9 cellular contexts compared by ENCODE assay signal in the genomic region with DNA sequence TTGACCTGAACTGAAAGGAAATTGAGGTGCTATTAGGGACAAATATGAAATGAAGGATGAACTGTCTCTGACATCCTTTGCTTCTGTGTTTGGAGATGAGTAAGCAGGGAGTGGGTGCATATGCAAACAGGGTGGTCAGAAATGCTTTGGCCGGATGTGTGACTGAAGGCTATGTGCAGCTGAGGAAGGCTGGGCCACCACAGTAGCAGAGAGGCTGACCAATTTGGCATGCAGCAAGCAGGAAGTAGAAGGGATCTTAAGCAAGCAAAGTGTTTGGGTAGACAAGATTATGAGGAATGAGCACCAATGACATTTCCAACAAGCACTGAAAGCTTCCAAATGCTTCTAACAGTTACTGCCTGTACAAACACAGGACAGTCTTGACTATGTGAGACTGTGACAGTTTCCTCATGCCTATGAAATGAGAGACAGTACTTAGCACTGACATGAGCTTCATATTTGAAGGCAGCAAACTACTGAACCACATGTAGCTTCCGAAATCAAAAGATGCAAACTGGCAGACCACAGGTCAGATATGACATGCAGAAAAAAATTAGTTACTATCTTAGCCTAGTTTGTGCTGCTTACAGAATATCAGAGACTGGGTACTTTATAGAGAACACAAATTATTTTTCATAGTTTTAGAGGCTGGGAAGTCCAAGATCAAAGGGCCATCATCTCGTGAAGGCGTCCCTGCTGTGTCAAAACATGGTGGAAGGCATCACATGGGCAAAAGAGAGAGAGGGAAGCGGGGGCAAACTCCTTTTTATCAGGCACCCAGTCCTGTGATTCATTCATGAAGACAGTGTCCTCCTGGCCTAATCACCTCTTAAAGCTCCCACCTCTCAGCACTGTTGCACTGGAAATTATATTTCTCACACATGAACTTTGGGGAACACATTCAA. TPM values are rescaled to one million over a fixed set of nuclear protein-coding genes. Genes with fewer than 3 reads are reported as not detected.
A peak's percentile ranks its signal among the peaks of the same experiment; 100 is the strongest.
DNase-seq lines count a peak whose midpoint lies in the region; ATAC-seq, FAIRE-seq and TF ChIP-seq lines count a peak whose summit lies in the region.
"Had no signal": no experiment of that assay in that cellular context is flagged by ENCODE, and none has a peak within 500 bp of the region (broad histone marks: within the 10 kb centered on the region; RNA-seq: fewer than 3 reads in every experiment).

No MANE protein-coding gene starts in this region.

- TF ChIP-seq CTCF in GM13976 (IDR thresholded peaks at IDR 0.05; ENCODE audit: borderline replicate concordance, control extremely low read depth, extremely low read depth, insufficient read depth, missing control alignments) (no peak), IMR-90 (conservative IDR thresholded peaks at IDR 0.05; ENCODE audit: low read depth, low read length) (no peak), keratinocyte (optimal IDR thresholded peaks at IDR 0.05 in 1 of 3, IDR thresholded peaks at IDR 0.05 in 1 of 3, conservative IDR thresholded peaks at IDR 0.05 in 1 of 3; ENCODE audit: extremely low read depth in 1 of 3, insufficient read depth in 2 of 3, low read length in 3 of 3) (no peak)
- no peak for TF ChIP-seq CTCF in activated CD8-positive, alpha-beta T cell treated with anti-CD3 and anti-CD28 coated beads for 36 hours (IDR thresholded peaks at IDR 0.05)

- no peaks in the 10 kb centered on the region for H3K9me3 Mint-ChIP-seq in activated CD8-positive, alpha-beta T cell treated with anti-CD3 and anti-CD28 coated beads for 36 hours

- no CpG with 5 or more reads among the region's 5 CpGs for WGBS in IMR-90 (ENCODE audit: extremely low coverage in 2 of 2, insufficient read length in 1 of 2), 2 experiments

- H2BK20ac ChIP-seq in IMR-90 (ENCODE audit: low read depth, low read length): peak overlapping the region; percentile 71

- no peak for TF ChIP-seq POLR2A in IMR-90 (IDR thresholded peaks at IDR 0.05; ENCODE audit: low read depth, low read length)

- peak overlapping the region; percentile 90 for H3K27ac Mint-ChIP-seq in activated CD8-positive, alpha-beta T cell treated with anti-CD3 and anti-CD28 coated beads for 36 hours

- H3K9me1 ChIP-seq in IMR-90 (ENCODE audit: insufficient read depth, low read length) (peaks cover 11% of the 10 kb centered on the region), keratinocyte (ENCODE audit: control insufficient read depth, extremely low read depth, insufficient read depth, low read length) (no peaks in the 10 kb centered on the region)

- peak overlapping the region; percentile 68 for H2BK120ac ChIP-seq in IMR-90 (ENCODE audit: low read depth, low read length)

- H3K9me3 ChIP-seq in IMR-90 (ENCODE audit: control insufficient read depth, insufficient read depth, low read length) (no peaks in the 10 kb centered on the region), keratinocyte (ENCODE audit: control insufficient read depth, low read depth, low read length) (no peaks in the 10 kb centered on the region)

- peak overlapping the region; percentile 90 for H3K14ac ChIP-seq in IMR-90 (replicated peaks; ENCODE audit: low read depth, low read length)

- H3K79me1 ChIP-seq in IMR-90 (ENCODE audit: low read depth in 1 of 2, low read length in 2 of 2): peaks cover 10 to 31% of the 10 kb centered on the region in 2 experiments

- no peaks in the 10 kb centered on the region for H3K27me3 ChIP-seq in IMR-90 (ENCODE audit: control insufficient read depth, insufficient read depth, low read length)
- no peaks in the 10 kb centered on the region for H3K27me3 ChIP-seq in keratinocyte (ENCODE audit: control insufficient read depth, extremely low read depth, insufficient read depth, low read length)
- H3K27me3 ChIP-seq: cardiac muscle cell had no signal

- peak overlapping the region; percentile 2; the same call in 1 of the 2 replicates for H3K4me3 ChIP-seq in IMR-90 (ENCODE audit: insufficient read depth, low read depth, low read length)
- H3K4me3 ChIP-seq in keratinocyte (ENCODE audit: control insufficient read depth in 2 of 3, extremely low read depth in 1 of 3, insufficient read depth in 2 of 3, low read depth in 1 of 3, low read length in 3 of 3): no peak overlapping the region
- H3K4me3 ChIP-seq: cardiac muscle cell had no signal

- BruUV-seq in IMR-90 (replicated peaks; lab: Mats Ljungman, UMichigan): no TSS peak

- H2AK9ac ChIP-seq in IMR-90 (replicated peaks; ENCODE audit: low read depth, low read length, poor library complexity): no peak overlapping the region

- no peak for FAIRE-seq in keratinocyte (lab: Jason Lieb, UNC)

- intact Hi-C loops in IMR-90 (cut with micrococcal nuclease): loop anchor here (2.0 kb wide), 1 partner anchor 14 kb away; no protein-coding TSS in a partner anchor
- intact Hi-C loops in activated CD8-positive, alpha-beta T cell treated with anti-CD3 and anti-CD28 coated beads for 36 hours (cut with micrococcal nuclease): loop anchor here (5.0 kb wide), 2 partner anchors 36 to 129 kb away; a partner anchor contains a TSS

- peak overlapping the region; percentile 40; the same call in 1 of the 2 replicates for H4K5ac ChIP-seq in IMR-90 (ENCODE audit: low read depth, low read length)

- no peaks in the 10 kb centered on the region for H3K27me3 Mint-ChIP-seq in activated CD8-positive, alpha-beta T cell treated with anti-CD3 and anti-CD28 coated beads for 36 hours

- H4K20me1 ChIP-seq in IMR-90 (ENCODE audit: insufficient read depth, low read length) (0 out of 2 replicates have a peak, but pooled peaks cover 4% of the 10 kb centered on the region), keratinocyte (ENCODE audit: control insufficient read depth, extremely low read depth, insufficient read depth, low read length) (no peaks in the 10 kb centered on the region)

- H2AK5ac ChIP-seq in IMR-90 (ENCODE audit: low read depth, low read length): peak overlapping the region; percentile 84

- TF ChIP-seq RAD21 in IMR-90 (IDR thresholded peaks at IDR 0.05; ENCODE audit: low read length): no peak

- peak overlapping the region; percentile 58 for H3K27ac ChIP-seq in IMR-90 (ENCODE audit: insufficient read depth, low read length)
- H3K27ac ChIP-seq in keratinocyte (ENCODE audit: control insufficient read depth, insufficient read depth, low read length): no peak overlapping the region
- H3K27ac ChIP-seq: cardiac muscle cell had no signal

- in situ Hi-C loops in GM13976 (cut with MboI; ENCODE audit: low sequenced_read_pairs, unreplicated experiment) (no loop called here), IMR-90 (cut with MboI; ENCODE audit: low sequenced_read_pairs) (loop anchor here (5.0 kb wide), 1 partner anchor 129 kb away; a partner anchor contains a TSS)

- H2BK5ac ChIP-seq in IMR-90 (ENCODE audit: low read depth, low read length, poor library complexity, severe bottlenecking): peak overlapping the region; percentile 91

- CTCF ChIA-PET in IMR-90 (lab: Yijun Ruan, JAX): interaction anchor here (0.8 kb wide), 1 partner anchor 56 kb away, joined by 3 read pairs; no protein-coding TSS in a partner anchor
- CTCF ChIA-PET in activated CD8-positive, alpha-beta T cell treated with anti-CD3 and anti-CD28 coated beads for 36 hours (lab: Charles Lee): interaction anchor here (0.9 to 1.4 kb wide), 2 partner anchors 10 to 109 kb away, joined by 3 to 4 read pairs; no protein-coding TSS in a partner anchor

- peak overlapping the region; percentile 31; the same call in 1 of the 2 replicates for H3K9ac ChIP-seq in IMR-90 (ENCODE audit: low read depth, low read length)
- no peak overlapping the region for H3K9ac ChIP-seq in keratinocyte (ENCODE audit: control insufficient read depth, extremely low read depth, insufficient read depth, low read length)

- peak; percentile 70 for ATAC-seq in GM21529 (IDR thresholded peaks at IDR 0.05; ENCODE audit: unreplicated experiment)
- ATAC-seq in IMR-90 (ENCODE audit: low read depth): peak; percentile 32
- peak; percentile 20 for ATAC-seq in activated CD8-positive, alpha-beta T cell treated with anti-CD3 and anti-CD28 coated beads for 36 hours
- ATAC-seq in stimulated activated naive CD8-positive, alpha-beta T cell treated with anti-CD3 and anti-CD28 coated beads, Interleukin-15, Interleukin-2, amounts not matched to agents 100 U/mL and 50 U/mL, for 24 hours: peak; percentile 35

- dilution Hi-C loops in IMR-90 (cut with HindIII; ENCODE audit: low sequenced_read_pairs, unreplicated experiment): no loop called here
- dilution Hi-C loops in keratinocyte (cut with MboI; ENCODE audit: extremely low pct_ligation_motif_present, low sequenced_read_pairs): no loop called here

- peak overlapping the region; percentile 86 for H3K4ac ChIP-seq in IMR-90 (ENCODE audit: low read depth, low read length)

- H2BK15ac ChIP-seq in IMR-90 (ENCODE audit: low read depth, low read length): peak overlapping the region; percentile 29; the same call in 1 of the 3 replicates

- H3K4me2 ChIP-seq in IMR-90 (ENCODE audit: low read depth, low read length) (peak overlapping the region; percentile 76), keratinocyte (ENCODE audit: control insufficient read depth, extremely low read depth, insufficient read depth, low read depth, low read length) (peak overlapping the region; percentile 32)

- peaks cover 39% of the 10 kb centered on the region for H3K4me1 Mint-ChIP-seq in activated CD8-positive, alpha-beta T cell treated with anti-CD3 and anti-CD28 coated beads for 36 hours (ENCODE audit: low read depth)

- peaks cover 25% of the 10 kb centered on the region for H3K79me2 ChIP-seq in keratinocyte (ENCODE audit: control insufficient read depth, insufficient read depth, low read length)

- peak overlapping the region; percentile 0 to 61 for H4K8ac ChIP-seq in IMR-90 (ENCODE audit: low read depth in 2 of 2, low read length in 2 of 2)

- H3K56ac ChIP-seq in IMR-90 (ENCODE audit: extremely low read depth, insufficient read depth, low read length): peak overlapping the region; percentile 43; the same call in 1 of the 2 replicates

- peak overlapping the region; percentile 88 for H3K23ac ChIP-seq in IMR-90 (ENCODE audit: low read depth, low read length)

- H4K91ac ChIP-seq in IMR-90 (ENCODE audit: insufficient read depth, low read depth, low read length): peak overlapping the region; percentile 71

- DNase-seq in GM13976 (ENCODE audit: low spot score): peak; percentile 85
- peak; percentile 94 for DNase-seq in IMR-90
- DNase-seq in activated CD8-positive, alpha-beta T cell treated with anti-CD3 and anti-CD28 coated beads for 36 hours: peak; percentile 82
- DNase-seq in keratinocyte (ENCODE audit: low read depth, low spot score): no peak
- DNase-seq in stimulated activated naive CD8-positive, alpha-beta T cell treated with anti-CD3 and anti-CD28 coated beads, Interleukin-15, Interleukin-2, amounts not matched to agents 100 U/mL and 50 U/mL, for 24 hours: peak; percentile 66
- DNase-seq in cortex of kidney (lab: John Stamatoyannopoulos, UW): no peak
- DNase-seq in NCI-H1436 (lab: John Stamatoyannopoulos, UW): no peak

- H3K36me3 Mint-ChIP-seq in activated CD8-positive, alpha-beta T cell treated with anti-CD3 and anti-CD28 coated beads for 36 hours (ENCODE audit: low read depth): peaks cover 51% of the 10 kb centered on the region

- H2AFZ ChIP-seq in IMR-90 (replicated peaks; ENCODE audit: low read length, poor library complexity): no peak overlapping the region
- H2AFZ ChIP-seq in keratinocyte (ENCODE audit: control insufficient read depth, low read length): no peak overlapping the region

- peak overlapping the region; percentile 99 for H3K4me3 Mint-ChIP-seq in activated CD8-positive, alpha-beta T cell treated with anti-CD3 and anti-CD28 coated beads for 36 hours

- POLR2A ChIA-PET in IMR-90 (lab: Charles Lee; ENCODE audit: unreplicated experiment): interaction anchor here (1.3 kb wide), 1 partner anchor 130 kb away, joined by 3 read pairs; a partner anchor contains a TSS
- POLR2A ChIA-PET in activated CD8-positive, alpha-beta T cell treated with anti-CD3 and anti-CD28 coated beads for 36 hours (lab: Charles Lee): interaction anchor here (0.7 to 1.7 kb wide), 6 partner anchors 9 to 130 kb away, joined by 3 to 7 read pairs (median 4); a partner anchor contains a TSS

- H3K18ac ChIP-seq in IMR-90 (ENCODE audit: low read depth, low read length): peak overlapping the region; percentile 36; the same call in 1 of the 2 replicates

- peaks cover 8% of the 10 kb centered on the region for H3K4me1 ChIP-seq in IMR-90 (ENCODE audit: control insufficient read depth, insufficient read depth, low read length)
- H3K4me1 ChIP-seq in keratinocyte (ENCODE audit: control insufficient read depth, extremely low read depth, insufficient read depth, low read length): peaks cover 16% of the 10 kb centered on the region

- H3K36me3 ChIP-seq in IMR-90 (ENCODE audit: control insufficient read depth, insufficient read depth, low read length) (peaks cover 2% of the 10 kb centered on the region), keratinocyte (ENCODE audit: control insufficient read depth in 2 of 2, extremely low read depth in 1 of 2, insufficient read depth in 2 of 2, low read length in 2 of 2) (peaks cover 0 to 1% of the 10 kb centered on the region in 2 experiments)
- H3K36me3 ChIP-seq: cardiac muscle cell had no signal

RNA-seq across cellular contexts. Expression of a gene that starts 3.2 kb away (rescaled TPM):
- total RNA-seq in IMR-90 (2012; rRNA removed): 307 and 645 TPM in 2 replicates
- polyA plus RNA-seq in IMR-90 (2012; rRNA removed) (201 and 246 TPM in 2 replicates), keratinocyte (230 to 340 TPM (median 232 TPM) in 3 replicates)
- 28.9 and 70.5 TPM in 2 replicates for polyA plus RNA-seq in IMR-90 (2012; cell fraction: cytosol; rRNA removed)
- polyA plus RNA-seq in IMR-90 (2012; cell fraction: nucleus; rRNA removed; ENCODE audit: low replicate concordance): 8.1 and 74.7 TPM in 2 replicates
- 100 to 1,000 TPM; 442 to 449 TPM for total RNA-seq in activated CD8-positive, alpha-beta T cell treated with anti-CD3 and anti-CD28 coated beads for 36 hours
- 221 TPM for polyA plus RNA-seq in keratinocyte (2011; ENCODE audit: low read depth)
- polyA plus RNA-seq in keratinocyte (2011; cell fraction: cytosol; rRNA removed): 219 and 347 TPM in 2 replicates
- polyA plus RNA-seq in keratinocyte (2011; cell fraction: nucleus; rRNA removed): 170 and 240 TPM in 2 replicates
- polyA plus RNA-seq in keratinocyte (2012; ENCODE audit: low replicate concordance): 159 and 232 TPM in 2 replicates
- 103 to 389 TPM (median 268 TPM) in 3 replicates for polyA minus RNA-seq in keratinocyte
- 491 TPM for polyA minus RNA-seq in keratinocyte (2011; cell fraction: cytosol; rRNA and poly(A)+ RNA removed)
- polyA minus RNA-seq in keratinocyte (2011; cell fraction: nucleus; rRNA and poly(A)+ RNA removed): 108 and 203 TPM in 2 replicates

Comparison
In these comparisons a context has a peak if more than half of its experiments do, and no peak if none do; other contexts are left out.
1. DNase-seq: peak in GM13976 (single experiment), IMR-90 (single experiment), activated CD8-positive, alpha-beta T cell treated with anti-CD3 and anti-CD28 coated beads for 36 hours (single experiment) and stimulated activated naive CD8-positive, alpha-beta T cell treated with anti-CD3 and anti-CD28 coated beads, Interleukin-15, Interleukin-2, amounts not matched to agents 100 U/mL and 50 U/mL, for 24 hours (single experiment); none in keratinocyte (single experiment), cortex of kidney (single experiment) and NCI-H1436 (single experiment).
2. ATAC-seq: peak in every context shown above with its lines; median percentile 70 in GM21529; 35 in stimulated activated naive CD8-positive, alpha-beta T cell treated with anti-CD3 and anti-CD28 coated beads, Interleukin-15, Interleukin-2, amounts not matched to agents 100 U/mL and 50 U/mL, for 24 hours; 32 in IMR-90; 20 in activated CD8-positive, alpha-beta T cell treated with anti-CD3 and anti-CD28 coated beads for 36 hours.